In genomic region chr3:9715764-9716437, GRCh38 we compare ENCODE assay signal across 8 cellular contexts. TPM values are rescaled to one million over a fixed set of nuclear protein-coding genes. Genes with fewer than 3 reads are reported as not detected.
DNase-seq lines count a peak whose midpoint lies in the region; ATAC-seq and TF ChIP-seq lines count a peak whose summit lies in the region.

No MANE protein-coding gene starts in this region.

- POLR2A ChIA-PET in HEK293T (lab: Yijun Ruan, JAX) (interaction anchor here (1.2 kb wide), 1 partner anchor 77 kb away, joined by 4 read pairs; the partner anchor contains the start of gene ARPC4), T-cell (lab: Charles Lee) (no interaction called here)

- H3K9me3 ChIP-seq in muscle layer of duodenum (ENCODE audit: control insufficient read depth in 1 of 2, low read length in 2 of 2), result no peaks in the 10 kb centered on the region
- no peaks in the 10 kb centered on the region for H3K9me3 ChIP-seq in Karpas-422 (ENCODE audit: low read length)

- WGBS in urinary bladder, result 17% methylated on average over 6 of the region's 6 CpGs

- DNase-seq in AML-193 (lab: John Stamatoyannopoulos, UW) (peak; percentile 99), HEK293T (ENCODE audit: extremely low spot score) (peak; percentile 42), T-cell (peak in 5 of 34 experiments; percentile 19 to 39 (median 26)), epidermal melanocyte (ENCODE audit: insufficient read length, low spot score) (peak; percentile 49), Karpas-422 (no peak)

- H3K4me1 Mint-ChIP-seq in T-cell, result peaks cover 12 to 16% (median 14%) of the 10 kb centered on the region in 3 donors

- H3K79me2 ChIP-seq in Karpas-422 (ENCODE audit: low read length), result no peaks in the 10 kb centered on the region

- H3K36me3 ChIP-seq in muscle layer of duodenum (ENCODE audit: control insufficient read depth in 1 of 2, insufficient read depth in 2 of 2, low read length in 2 of 2) (no peaks in the 10 kb centered on the region), urinary bladder (ENCODE audit: insufficient read depth) (no peaks in the 10 kb centered on the region), Karpas-422 (ENCODE audit: insufficient read depth, low read length) (no peaks in the 10 kb centered on the region)

- no peak overlapping the region for H3K4me2 ChIP-seq in Karpas-422 (ENCODE audit: low read depth, low read length, poor library complexity, severe bottlenecking)

- no peak overlapping the region for H2AFZ ChIP-seq in Karpas-422 (ENCODE audit: low read length)

- ATAC-seq in T-cell (replicated peaks in 1 of 4) (peak; percentile 53 to 82 (median 66)), HG03469 (IDR thresholded peaks at IDR 0.05; ENCODE audit: unreplicated experiment) (no peak)

- no peaks in the 10 kb centered on the region for H3K9me2 ChIP-seq in Karpas-422 (replicated peaks; ENCODE audit: insufficient read depth, low read length)

- H3K4me1 ChIP-seq in muscle layer of duodenum (ENCODE audit: control insufficient read depth in 1 of 2, insufficient read depth in 2 of 2, low read length in 2 of 2) (peaks cover 0 to 6% of the 10 kb centered on the region in 2 donors), urinary bladder (ENCODE audit: insufficient read depth) (no peaks in the 10 kb centered on the region), Karpas-422 (ENCODE audit: low read length) (peaks cover 10% of the 10 kb centered on the region)

- H3K27me3 ChIP-seq in muscle layer of duodenum (ENCODE audit: low read depth, low read length) (no peaks in the 10 kb centered on the region), Karpas-422 (ENCODE audit: low read length) (no peaks in the 10 kb centered on the region)

- H3K27ac ChIP-seq in muscle layer of duodenum (ENCODE audit: low read length), result peak overlapping the region; percentile 64
- peak overlapping the region; percentile 40 for H3K27ac ChIP-seq in urinary bladder (ENCODE audit: low read depth)
- no peak overlapping the region for H3K27ac ChIP-seq in Karpas-422 (ENCODE audit: low read length)

- no peak overlapping the region for H3K27ac Mint-ChIP-seq in T-cell

- H4K20me1 ChIP-seq in Karpas-422 (ENCODE audit: insufficient read depth, low read depth, low read length), result no peaks in the 10 kb centered on the region

- no peak overlapping the region for H3K4me3 ChIP-seq in muscle layer of duodenum (ENCODE audit: low read depth in 1 of 2, low read length in 2 of 2)
- no peak overlapping the region for H3K4me3 ChIP-seq in urinary bladder (ENCODE audit: low read depth, low read length)
- H3K4me3 ChIP-seq in Karpas-422 (ENCODE audit: low read length), result no peak overlapping the region

- H3K9me3 Mint-ChIP-seq in T-cell, result no peaks in the 10 kb centered on the region

- H3K9ac ChIP-seq in Karpas-422 (ENCODE audit: low read length), result no peak overlapping the region

- no peaks in the 10 kb centered on the region for H3K36me3 Mint-ChIP-seq in T-cell

- no peak overlapping the region for H3K4me3 Mint-ChIP-seq in T-cell

- CTCF ChIA-PET in HEK293T (lab: Yijun Ruan, JAX), result interaction anchor here (0.6 to 1.2 kb wide), 2 partner anchors 11 to 405 kb away, joined by 3 to 7 read pairs; no protein-coding TSS in a partner anchor
- CTCF ChIA-PET in T-cell (lab: Charles Lee), result interaction anchor here (0.5 to 0.6 kb wide), 2 partner anchors 10 to 15 kb away, joined by 3 read pairs; no protein-coding TSS in a partner anchor

- peaks cover 0 to 5% of the 10 kb centered on the region in 2 donors for H3K27me3 Mint-ChIP-seq in T-cell

TF ChIP-seq in HEK293T, 16 proteins besides CTCF, POLR2A, EP300 and RAD21:
- TF ChIP-seq TARDBP (IDR thresholded peaks at IDR 0.05) (no peak), CTBP1 (IDR thresholded peaks at IDR 0.05; ENCODE audit: borderline replicate concordance) (no peak), FOXK2 (IDR thresholded peaks at IDR 0.05) (no peak), ELF4 (IDR thresholded peaks at IDR 0.05) (no peak), BHLHE40 (IDR thresholded peaks at IDR 0.05; ENCODE audit: borderline replicate concordance) (no peak), SUZ12 (IDR thresholded peaks at IDR 0.05) (no peak), ZNF384 (IDR thresholded peaks at IDR 0.05) (no peak), FOXM1 (IDR thresholded peaks at IDR 0.05; ENCODE audit: borderline replicate concordance) (no peak), L3MBTL2 (conservative IDR thresholded peaks at IDR 0.05) (no peak), HDGF (IDR thresholded peaks at IDR 0.05; ENCODE audit: borderline replicate concordance) (no peak), LEF1 (IDR thresholded peaks at IDR 0.05; ENCODE audit: borderline replicate concordance) (no peak), NFRKB (IDR thresholded peaks at IDR 0.05) (no peak), SP1 (IDR thresholded peaks at IDR 0.05) (no peak)

RNA-seq across cellular contexts. Expression of gene CPNE9, which starts 12.3 kb away (rescaled TPM):
- total RNA-seq in T-cell, result 1 to 10 TPM in 1 of 5 donors, under 1 TPM in 3, not detected in 1; 0.19 to 1.5 (median 0.24) TPM
- total RNA-seq in urinary bladder, result not detected
- polyA plus RNA-seq in urinary bladder, result 0.18 TPM
- 0.18 TPM in 1 of 2 replicates, not detected in the other for total RNA-seq in Karpas-422 (2014; rRNA removed; shearing (Covaris generic); ENCODE audit: low replicate concordance)

RNA-seq across cellular contexts. Expression of gene BRPF1, which starts 15.6 kb away (rescaled TPM):
- total RNA-seq in T-cell (10 to 100 TPM; 28.6 to 46.3 (median 39.0) TPM), urinary bladder (11.0 TPM)
- 13.8 TPM for polyA plus RNA-seq in urinary bladder
- total RNA-seq in Karpas-422 (2014; rRNA removed; shearing (Covaris generic); ENCODE audit: low replicate concordance), result 14.5 and 28.2 TPM in 2 replicates

RNA-seq across cellular contexts. Expression of gene OGG1, which starts 33.9 kb away (rescaled TPM):
- total RNA-seq in T-cell (10 to 100 TPM; 18.3 to 41.3 (median 38.1) TPM), urinary bladder (32.1 TPM)
- 23.7 TPM for polyA plus RNA-seq in urinary bladder
- total RNA-seq in Karpas-422 (2014; rRNA removed; shearing (Covaris generic); ENCODE audit: low replicate concordance), result 22.1 and 48.7 TPM in 2 replicates

RNA-seq across cellular contexts. Expression of gene CAMK1, which starts 53.8 kb away (rescaled TPM):
- total RNA-seq in T-cell (1 to 10 TPM; 1.1 to 1.7 (median 1.3) TPM), urinary bladder (28.7 TPM)
- 42.2 TPM for polyA plus RNA-seq in urinary bladder
- total RNA-seq in Karpas-422 (2014; rRNA removed; shearing (Covaris generic); ENCODE audit: low replicate concordance), result 41.6 and 86.6 TPM in 2 replicates
